8 cellular contexts compared by ENCODE assay signal in the genomic region with DNA sequence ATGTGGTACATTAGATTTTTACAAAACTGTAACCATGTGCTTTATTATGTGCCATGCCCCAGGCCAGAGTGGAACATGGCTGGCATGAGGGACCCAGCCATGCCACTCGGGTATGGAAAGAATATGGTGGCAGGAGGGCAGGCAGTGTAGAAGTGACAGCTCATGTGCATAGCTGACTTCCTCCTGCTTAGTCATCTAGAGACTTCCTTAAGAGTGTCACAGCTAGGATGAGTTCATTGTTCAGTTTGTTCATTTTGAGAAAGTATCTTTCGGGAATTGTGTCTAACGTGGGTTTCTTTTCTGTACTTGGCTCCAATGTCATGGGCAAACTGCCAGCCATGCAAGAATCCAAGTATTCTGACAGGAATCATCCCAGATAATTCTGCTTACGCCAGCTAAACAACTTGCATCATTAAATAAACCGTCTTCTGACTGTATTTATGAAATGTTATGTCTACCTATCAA.
DNase-seq lines count a peak whose midpoint lies in the region; ATAC-seq and TF ChIP-seq lines count a peak whose summit lies in the region.

No MANE protein-coding gene starts in this region.

- no peaks in the 10 kb centered on the region for H3K9me2 ChIP-seq in hepatocyte (replicated peaks; ENCODE audit: insufficient read depth)

- no peak overlapping the region for H3K4me3 ChIP-seq in hepatocyte

- peak overlapping the region; percentile 28 for H3K4me2 ChIP-seq in hepatocyte

- peaks cover 5% of the 10 kb centered on the region for H3K79me2 ChIP-seq in hepatocyte

- peaks cover 78% of the 10 kb centered on the region for H3K36me3 Mint-ChIP-seq in stimulated activated naive CD8-positive, alpha-beta T cell treated with anti-CD3 and anti-CD28 coated beads, Interleukin-15, Interleukin-2, amounts not matched to agents 100 ng/mL and 50 ng/mL, for 24 hours (ENCODE audit: low read depth)

- H3K4me3 Mint-ChIP-seq in stimulated activated naive CD8-positive, alpha-beta T cell treated with anti-CD3 and anti-CD28 coated beads, Interleukin-15, Interleukin-2, amounts not matched to agents 100 ng/mL and 50 ng/mL, for 24 hours: peak overlapping the region; percentile 27

- no peaks in the 10 kb centered on the region for H3K27me3 ChIP-seq in hepatocyte

- H2AFZ ChIP-seq in hepatocyte: no peak overlapping the region

- H3K27ac ChIP-seq in hepatocyte: peak overlapping the region; percentile 83

- no peaks in the 10 kb centered on the region for H3K9me3 Mint-ChIP-seq in stimulated activated naive CD8-positive, alpha-beta T cell treated with anti-CD3 and anti-CD28 coated beads, Interleukin-15, Interleukin-2, amounts not matched to agents 100 ng/mL and 50 ng/mL, for 24 hours

- no peaks in the 10 kb centered on the region for H3K36me3 ChIP-seq in hepatocyte (replicated peaks; ENCODE audit: insufficient read depth, low read depth)

- no peaks in the 10 kb centered on the region for H3K9me3 ChIP-seq in hepatocyte (ENCODE audit: low read depth)

- peak; percentile 50 to 54 for DNase-seq in activated T-cell treated with anti-CD3 and anti-CD28 coated beads, Interleukin-2, amount 50 U/mL, for 48 hours
- DNase-seq in hepatocyte (ENCODE audit: low spot score) (peak; percentile 48), amygdala (lab: John Stamatoyannopoulos, UW) (no peak), NOMO-1 treated with DMSO at 0.1 percent for 48 hours (lab: John Stamatoyannopoulos, UW; ENCODE audit: unreplicated experiment) (no peak), NCI-H2081 (lab: John Stamatoyannopoulos, UW) (no peak)

- ATAC-seq in GM18511 (IDR thresholded peaks at IDR 0.05; ENCODE audit: unreplicated experiment) (peak; percentile 81), HG03103 (IDR thresholded peaks at IDR 0.05; ENCODE audit: low read depth, unreplicated experiment) (peak; percentile 74)

- H3K4me1 Mint-ChIP-seq in stimulated activated naive CD8-positive, alpha-beta T cell treated with anti-CD3 and anti-CD28 coated beads, Interleukin-15, Interleukin-2, amounts not matched to agents 100 ng/mL and 50 ng/mL, for 24 hours (ENCODE audit: low read depth): peaks cover 71% of the 10 kb centered on the region

- TF ChIP-seq CTCF in hepatocyte (IDR thresholded peaks at IDR 0.05; ENCODE audit: poor library complexity): no peak

- no peaks in the 10 kb centered on the region for H4K20me1 ChIP-seq in hepatocyte (ENCODE audit: insufficient read depth, poor library complexity, severe bottlenecking)

- peak overlapping the region; percentile 91 for H3K27ac Mint-ChIP-seq in stimulated activated naive CD8-positive, alpha-beta T cell treated with anti-CD3 and anti-CD28 coated beads, Interleukin-15, Interleukin-2, amounts not matched to agents 100 ng/mL and 50 ng/mL, for 24 hours

- H3K27me3 Mint-ChIP-seq in stimulated activated naive CD8-positive, alpha-beta T cell treated with anti-CD3 and anti-CD28 coated beads, Interleukin-15, Interleukin-2, amounts not matched to agents 100 ng/mL and 50 ng/mL, for 24 hours: no peaks in the 10 kb centered on the region

- peaks cover 26% of the 10 kb centered on the region for H3K4me1 ChIP-seq in hepatocyte (ENCODE audit: insufficient read depth)

- 64% methylated on average over 5 of the region's 5 CpGs for WGBS in hepatocyte (ENCODE audit: low lambda C conversion rate, missing lambda C conversion rate)

Comparison
In these comparisons a context has a peak if more than half of its experiments do, and no peak if none do; other contexts are left out.
1. DNase-seq: peak in activated T-cell treated with anti-CD3 and anti-CD28 coated beads, Interleukin-2, amount 50 U/mL, for 48 hours (2 of 2) and hepatocyte (single experiment); none in amygdala (0 of 56), NOMO-1 treated with DMSO at 0.1 percent for 48 hours (single experiment) and NCI-H2081 (0 of 2).